In genomic region chr11:67665537-67666302, GRCh38 we compare ENCODE assay signal across 10 cellular contexts. TPM values are rescaled to one million over a fixed set of nuclear protein-coding genes. Genes with fewer than 3 reads are reported as not detected.
DNase-seq lines count a peak whose midpoint lies in the region; ATAC-seq and TF ChIP-seq lines count a peak whose summit lies in the region.
"Had no signal": no experiment of that assay in that cellular context is flagged by ENCODE, and none has a peak within 500 bp of the region (broad histone marks: within the 10 kb centered on the region; RNA-seq: fewer than 3 reads in every experiment).

No MANE protein-coding gene starts in this region.

- H3K4me1 ChIP-seq in OCI-LY1 (ENCODE audit: insufficient read depth, low read length, severe bottlenecking) (peaks cover 14% of the 10 kb centered on the region), testis (no peaks in the 10 kb centered on the region), tibial nerve (no peaks in the 10 kb centered on the region)

- WGBS in testis, 2 donors, result 81 to 86% methylated on average over 13 to 23 of the region's 25 CpGs
- WGBS in tibial nerve, 2 donors, result 79 to 80% methylated on average over 25 of the region's 25 CpGs

- H3K4me1 Mint-ChIP-seq in mesothelial cell of epicardium, result no peaks in the 10 kb centered on the region

- peak; percentile 8 for DNase-seq in NCI-H510A treated with DMSO at 0.1 percent for 48 hours (lab: John Stamatoyannopoulos, UW)
- DNase-seq in NCI-H510A (lab: John Stamatoyannopoulos, UW), result no peak
- peak; percentile 32 for DNase-seq in hepatic stellate cell (ENCODE audit: low spot score)
- peak; percentile 59 for DNase-seq in testis
- no peak for DNase-seq in mesothelial cell of epicardium (ENCODE audit: low spot score in 2 of 2, unreplicated experiment in 2 of 2)
- no peak for DNase-seq in tibial nerve (ENCODE audit: low spot score in 2 of 2)
- DNase-seq: aorta had no signal

- TF ChIP-seq EP300 in tibial nerve (IDR thresholded peaks at IDR 0.05), result no peak

- intact Hi-C loops in testis (cut with DNase I; ENCODE audit: low total_unique reads), result no loop called here

- TF ChIP-seq CTCF in OCI-LY1 (IDR thresholded peaks at IDR 0.05; ENCODE audit: low read length), result peak; percentile 40; the same call in 1 of the 2 replicates
- peak in 2 of 3 experiments; percentile 13 to 17 for TF ChIP-seq CTCF in testis (IDR thresholded peaks at IDR 0.05)
- no peak for TF ChIP-seq CTCF in mesothelial cell of epicardium (IDR thresholded peaks at IDR 0.05; ENCODE audit: unreplicated experiment)
- no peak for TF ChIP-seq CTCF in tibial nerve (IDR thresholded peaks at IDR 0.05)

- no peak overlapping the region for H3K27ac ChIP-seq in OCI-LY1 (ENCODE audit: low read depth, low read length, poor library complexity, severe bottlenecking)
- H3K27ac ChIP-seq in testis, result no peak overlapping the region
- no peak overlapping the region for H3K27ac ChIP-seq in tibial nerve

- no peak overlapping the region for H3K4me3 Mint-ChIP-seq in mesothelial cell of epicardium

- H3K4me3 ChIP-seq in OCI-LY1 (ENCODE audit: low read depth, low read length, poor library complexity, severe bottlenecking) (no peak overlapping the region), testis (no peak overlapping the region), tibial nerve (no peak overlapping the region)

- TF ChIP-seq POLR2A in testis (IDR thresholded peaks at IDR 0.05), result no peak
- TF ChIP-seq POLR2A in tibial nerve (IDR thresholded peaks at IDR 0.05), result no peak

- H3K27me3 Mint-ChIP-seq in mesothelial cell of epicardium (ENCODE audit: low read depth), result no peaks in the 10 kb centered on the region

- H3K36me3 Mint-ChIP-seq in mesothelial cell of epicardium, result no peaks in the 10 kb centered on the region

- no peak overlapping the region for H3K4me2 ChIP-seq in OCI-LY1 (ENCODE audit: low read length)

- H3K27ac Mint-ChIP-seq in mesothelial cell of epicardium, result no peak overlapping the region

- H3F3A ChIP-seq in OCI-LY1 (ENCODE audit: insufficient read depth, low read length), result no peaks in the 10 kb centered on the region

- H4K20me1 ChIP-seq in OCI-LY1 (ENCODE audit: insufficient read depth, low read length), result no peaks in the 10 kb centered on the region

- no peaks in the 10 kb centered on the region for H3K9me3 Mint-ChIP-seq in mesothelial cell of epicardium

- no peaks in the 10 kb centered on the region for H3K9me3 ChIP-seq in OCI-LY1 (ENCODE audit: low read length)
- H3K9me3 ChIP-seq in testis, result no peaks in the 10 kb centered on the region
- no peaks in the 10 kb centered on the region for H3K9me3 ChIP-seq in tibial nerve

- H3K36me3 ChIP-seq in OCI-LY1 (ENCODE audit: insufficient read depth, low read length), result no peaks in the 10 kb centered on the region
- H3K36me3 ChIP-seq in testis (ENCODE audit: low read depth, missing control alignments), result no peaks in the 10 kb centered on the region
- no peaks in the 10 kb centered on the region for H3K36me3 ChIP-seq in tibial nerve

- H3K27me3 ChIP-seq in OCI-LY1 (ENCODE audit: insufficient read depth, low read length) (peaks cover 7% of the 10 kb centered on the region; the same call in 1 of the 2 replicates), testis (no peaks in the 10 kb centered on the region), tibial nerve (no peaks in the 10 kb centered on the region)

- H3K79me2 ChIP-seq in OCI-LY1 (ENCODE audit: insufficient read depth, low read length), result no peaks in the 10 kb centered on the region

- H3K9me2 ChIP-seq in OCI-LY1 (ENCODE audit: low read depth, low read length), result no peaks in the 10 kb centered on the region

- H3K9ac ChIP-seq in OCI-LY1 (ENCODE audit: low read length), result no peak overlapping the region

- ATAC-seq in HG02840 (IDR thresholded peaks at IDR 0.05; ENCODE audit: low FRiP score, unreplicated experiment), result no peak

- H2AFZ ChIP-seq in OCI-LY1 (ENCODE audit: low read length), result no peak overlapping the region

RNA-seq across cellular contexts. Expression of gene ALDH3B2, which starts 8.7 kb away (rescaled TPM):
- total RNA-seq in testis (under 1 TPM in 1 of 2 donors, not detected in 1; 0.19 TPM), mesothelial cell of epicardium (2.5 to 3.1 TPM (median 2.7 TPM) in 3 replicates), tibial nerve (not detected)
- not detected for polyA plus RNA-seq in testis (ENCODE audit: insufficient read depth, low read depth, low replicate concordance)
- total RNA-seq: A172, aorta had no signal

RNA-seq across cellular contexts. Expression of gene ACY3, which starts 15.2 kb away (rescaled TPM):
- total RNA-seq in testis (under 1 TPM in 1 of 2 donors, not detected in 1; 0.50 TPM), mesothelial cell of epicardium (not detected in 3 replicates), tibial nerve (under 1 TPM in 1 of 4 donors, not detected in 3; 0.44 TPM)
- polyA plus RNA-seq in testis (ENCODE audit: insufficient read depth, low read depth, low replicate concordance), result 0.66 TPM
- total RNA-seq: aorta had no signal

RNA-seq across cellular contexts. Expression of gene TBX10, which starts 26.2 kb away (rescaled TPM):
- under 1 TPM in 1 of 2 donors, not detected in 1; 0.50 TPM for total RNA-seq in testis
- not detected for polyA plus RNA-seq in testis (ENCODE audit: insufficient read depth, low read depth, low replicate concordance)
- total RNA-seq in mesothelial cell of epicardium, result not detected in 3 replicates
- not detected for total RNA-seq in tibial nerve
- total RNA-seq: A172, aorta had no signal

RNA-seq across cellular contexts. Expression of gene NUDT8, which starts 36.0 kb away (rescaled TPM):
- 1 to 10 TPM; 6.2 to 7.0 TPM for total RNA-seq in testis
- 4.0 TPM for polyA plus RNA-seq in testis (ENCODE audit: insufficient read depth, low read depth, low replicate concordance)
- total RNA-seq in mesothelial cell of epicardium, result 5.0 to 6.2 TPM (median 5.6 TPM) in 3 replicates
- total RNA-seq in tibial nerve, result 10 to 100 TPM; 11.0 to 21.3 (median 20.0) TPM

RNA-seq across cellular contexts. Expression of gene NDUFV1, which starts 59.0 kb away (rescaled TPM):
- total RNA-seq in testis (100 to 1,000 TPM; 312 to 369 TPM), mesothelial cell of epicardium (179 to 187 TPM (median 180 TPM) in 3 replicates), tibial nerve (100 to 1,000 TPM; 282 to 357 (median 323) TPM)
- polyA plus RNA-seq in testis (ENCODE audit: insufficient read depth, low read depth, low replicate concordance), result 187 TPM

Comparison
In these comparisons a context has a peak if more than half of its experiments do, and no peak if none do; other contexts are left out.
1. DNase-seq: peak in NCI-H510A treated with DMSO at 0.1 percent for 48 hours (single experiment), hepatic stellate cell (single experiment) and testis (single experiment); none in NCI-H510A (single experiment), mesothelial cell of epicardium (0 of 2) and tibial nerve (0 of 2).
2. CTCF ChIP-seq: peak in OCI-LY1 (single experiment) and testis (2 of 3); none in mesothelial cell of epicardium (single experiment) and tibial nerve (0 of 5).